In genomic region chr2:219182331-219183150, GRCh38 we compare ENCODE assay signal across 1 cellular context.
A peak's percentile ranks its signal among the peaks of the same experiment; 100 is the strongest.
TF ChIP-seq lines count a peak whose summit lies in the region.

No MANE protein-coding gene starts in this region.

TF ChIP-seq in HepG2, 621 proteins besides CTCF, POLR2A, EP300 and RAD21:
- TF ChIP-seq RBFOX2 (IDR thresholded peaks at IDR 0.05; ENCODE audit: low read depth, low read length) (0 out of 2 replicates have a peak, but pooled peaks have one; percentile 22), FOXO4 (CRISPR knock-in tag; conservative IDR thresholded peaks at IDR 0.05) (0 out of 2 replicates have a peak, but pooled peaks have one; percentile 53), ZBTB42 (CRISPR knock-in tag; IDR thresholded peaks at IDR 0.05) (no peak), AGO2 (optimal IDR thresholded peaks at IDR 0.05; ENCODE audit: low read depth, low read length) (peak; percentile 45)
